8 cellular contexts compared by ENCODE assay signal in the genomic region with DNA sequence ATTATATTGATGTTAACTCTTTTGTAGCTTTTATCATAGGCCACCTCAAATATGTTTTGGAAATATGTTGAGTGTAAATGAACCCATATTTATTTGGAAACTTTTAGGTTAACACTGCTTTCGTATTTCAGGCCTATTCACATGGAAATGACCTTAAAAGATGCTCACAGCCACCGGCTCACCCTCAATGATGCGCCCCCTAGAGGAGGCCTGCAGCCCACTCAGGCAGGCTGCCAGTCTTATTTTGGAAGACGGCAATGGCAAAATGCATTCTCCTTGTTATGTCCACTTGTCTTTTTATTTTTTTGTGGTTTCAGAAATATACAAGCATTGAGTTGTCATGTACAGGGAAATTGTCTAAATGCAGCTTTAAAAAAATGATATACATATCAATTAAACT.
DNase-seq lines count a peak whose midpoint lies in the region; ATAC-seq and TF ChIP-seq lines count a peak whose summit lies in the region.
"Had no signal": no experiment of that assay in that cellular context is flagged by ENCODE, and none has a peak within 500 bp of the region (broad histone marks: within the 10 kb centered on the region; RNA-seq: fewer than 3 reads in every experiment).

No MANE protein-coding gene starts in this region.

- H3K27ac ChIP-seq in mesendoderm (ENCODE audit: low read depth, low read length): no peak overlapping the region

- H3K4me3 Mint-ChIP-seq in activated CD8-positive, alpha-beta T cell treated with anti-CD3 and anti-CD28 coated beads for 36 hours: no peak overlapping the region

- no peak overlapping the region for H4K5ac ChIP-seq in mesendoderm (ENCODE audit: low read length)

- no peak overlapping the region for H3K18ac ChIP-seq in mesendoderm (ENCODE audit: low read length)

- H4K8ac ChIP-seq in mesendoderm (ENCODE audit: low read depth, low read length): no peak overlapping the region

- no peaks in the 10 kb centered on the region for H3K4me1 Mint-ChIP-seq in activated CD8-positive, alpha-beta T cell treated with anti-CD3 and anti-CD28 coated beads for 36 hours (ENCODE audit: low read depth)

- no peak overlapping the region for H3K56ac ChIP-seq in mesendoderm (ENCODE audit: low read length)

- no peaks in the 10 kb centered on the region for H3K9me3 Mint-ChIP-seq in activated CD8-positive, alpha-beta T cell treated with anti-CD3 and anti-CD28 coated beads for 36 hours

- no peaks in the 10 kb centered on the region for H3K79me1 ChIP-seq in mesendoderm (ENCODE audit: low read length)

- H2AK5ac ChIP-seq in mesendoderm (ENCODE audit: low read length): no peak overlapping the region

- intact Hi-C loops in activated CD8-positive, alpha-beta T cell treated with anti-CD3 and anti-CD28 coated beads for 36 hours (cut with micrococcal nuclease): no loop called here

- CTCF ChIA-PET in activated CD8-positive, alpha-beta T cell treated with anti-CD3 and anti-CD28 coated beads for 36 hours (lab: Charles Lee): interaction anchor here (0.9 kb wide), 1 partner anchor 31 kb away, joined by 3 read pairs; no protein-coding TSS in a partner anchor

- ATAC-seq in HG03095 (IDR thresholded peaks at IDR 0.05; ENCODE audit: unreplicated experiment): peak; percentile 54
- ATAC-seq in activated CD8-positive, alpha-beta T cell treated with anti-CD3 and anti-CD28 coated beads for 36 hours: no peak
- ATAC-seq in HG03442 (IDR thresholded peaks at IDR 0.05; ENCODE audit: unreplicated experiment): no peak
- no peak for ATAC-seq in HG03175 (IDR thresholded peaks at IDR 0.05; ENCODE audit: unreplicated experiment)

- no peaks in the 10 kb centered on the region for H3K4me1 ChIP-seq in mesendoderm (ENCODE audit: control insufficient read depth, low read depth, low read length)

- peak; percentile 2 for DNase-seq in activated CD8-positive, alpha-beta T cell treated with anti-CD3 and anti-CD28 coated beads for 36 hours
- DNase-seq in mesendoderm (peak; percentile 53), hepatic stellate cell (ENCODE audit: low spot score) (no peak)
- DNase-seq: NCI-H2029 had no signal

- H3K4ac ChIP-seq in mesendoderm (ENCODE audit: low read depth, low read length): no peak overlapping the region

- no peaks in the 10 kb centered on the region for H3K36me3 Mint-ChIP-seq in activated CD8-positive, alpha-beta T cell treated with anti-CD3 and anti-CD28 coated beads for 36 hours (ENCODE audit: low read depth)

- H3K9ac ChIP-seq in mesendoderm (ENCODE audit: low read length): no peak overlapping the region

- H2BK5ac ChIP-seq in mesendoderm (ENCODE audit: low read length): no peak overlapping the region

- H3K79me2 ChIP-seq in mesendoderm (ENCODE audit: control insufficient read depth, insufficient read depth, low read length): no peaks in the 10 kb centered on the region

- no peak overlapping the region for H3K4me2 ChIP-seq in mesendoderm (ENCODE audit: low read length)

- peak; percentile 60; the same call in 1 of the 2 replicates for TF ChIP-seq CTCF in GM12875 (IDR thresholded peaks at IDR 0.05; ENCODE audit: borderline replicate concordance, insufficient read depth, low read depth, low read length)
- TF ChIP-seq CTCF in activated CD8-positive, alpha-beta T cell treated with anti-CD3 and anti-CD28 coated beads for 36 hours (IDR thresholded peaks at IDR 0.05): peak; percentile 33

- no peak overlapping the region for H2BK120ac ChIP-seq in mesendoderm (ENCODE audit: low read depth, low read length)

- no peak overlapping the region for H3K27ac Mint-ChIP-seq in activated CD8-positive, alpha-beta T cell treated with anti-CD3 and anti-CD28 coated beads for 36 hours

- no peak overlapping the region for H3K4me3 ChIP-seq in GM12875 (ENCODE audit: low read depth, low read length)
- no peak overlapping the region for H3K4me3 ChIP-seq in mesendoderm (ENCODE audit: low read length)

- H3K36me3 ChIP-seq in mesendoderm (ENCODE audit: control insufficient read depth, insufficient read depth, low read length): no peaks in the 10 kb centered on the region

- H3K23ac ChIP-seq in mesendoderm (ENCODE audit: low read length): no peak overlapping the region

- POLR2A ChIA-PET in activated CD8-positive, alpha-beta T cell treated with anti-CD3 and anti-CD28 coated beads for 36 hours (lab: Charles Lee): no interaction called here

- no peaks in the 10 kb centered on the region for H3K27me3 Mint-ChIP-seq in activated CD8-positive, alpha-beta T cell treated with anti-CD3 and anti-CD28 coated beads for 36 hours

- H3K27me3 ChIP-seq in mesendoderm (ENCODE audit: insufficient read depth, low read length, poor library complexity): no peaks in the 10 kb centered on the region

- H2BK15ac ChIP-seq in mesendoderm (replicated peaks; ENCODE audit: low read depth): no peak overlapping the region

- WGBS in mesendoderm (ENCODE audit: extremely low coverage, insufficient coverage, low lambda C conversion rate): no CpG with 5 or more reads among the region's 4 CpGs
